19 cellular contexts compared by ENCODE assay signal in genomic region chr7:21620054-21620453, GRCh38.
"Had no signal": no experiment of that assay in that cellular context is flagged by ENCODE, and none has a peak within 500 bp of the region (broad histone marks: within the 10 kb centered on the region; RNA-seq: fewer than 3 reads in every experiment).

No MANE protein-coding gene starts in this region.

- H3K9me3 ChIP-seq: mucosa of descending colon, neutrophil, tibial artery, upper lobe of left lung, uterus had no signal

- DNase-seq: dorsolateral prefrontal cortex; effector CD8-positive, alpha-beta T cell; foreskin melanocyte; head of caudate nucleus; left colon; left ventricle myocardium superior; mucosa of descending colon; naive thymus-derived CD8-positive, alpha-beta T cell; right cardiac atrium; small intestine; stimulated activated CD4-positive, alpha-beta T cell treated with anti-CD3 and anti-CD28 coated beads, Interleukin-12 subunit alpha, Interleukin-12 subunit beta, amount 100 ng/mL, for 4 hours; stimulated activated naive CD8-positive, alpha-beta T cell treated with anti-CD3 and anti-CD28 coated beads, Interleukin-15, Interleukin-2, amounts not matched to agents 100 U/mL and 50 U/mL, for 24 hours; tibial artery; upper lobe of left lung; uterus had no signal

- H3K4me3 ChIP-seq: coronary artery, dorsolateral prefrontal cortex, hepatocyte, lung, mucosa of descending colon, tibial artery, upper lobe of left lung, uterus had no signal

- H2AFZ ChIP-seq: hepatocyte had no signal

- ATAC-seq: left colon; left ventricle myocardium superior; mucosa of descending colon; naive thymus-derived CD8-positive, alpha-beta T cell; right cardiac atrium; stimulated activated naive CD8-positive, alpha-beta T cell treated with anti-CD3 and anti-CD28 coated beads, Interleukin-15, Interleukin-2, amounts not matched to agents 100 U/mL and 50 U/mL, for 24 hours had no signal

- H3K4me2 ChIP-seq: hepatocyte had no signal

- H3K27me3 ChIP-seq: dorsolateral prefrontal cortex, hepatocyte, neutrophil, tibial artery, upper lobe of left lung, uterus had no signal

- H3K36me3 ChIP-seq: neutrophil, tibial artery, upper lobe of left lung, uterus had no signal

- H3K79me2 ChIP-seq: hepatocyte had no signal

- H3K27ac ChIP-seq: coronary artery, dorsolateral prefrontal cortex, hepatocyte, neutrophil, tibial artery, upper lobe of left lung, uterus had no signal

- H3K4me1 ChIP-seq: uterus had no signal
